Comparison of ENCODE assay signal across 1 cellular context in genomic region chr16:88624977-88625576, GRCh38.
A peak's percentile ranks its signal among the peaks of the same experiment; 100 is the strongest.
TF ChIP-seq lines count a peak whose summit lies in the region.

No MANE protein-coding gene starts in this region.

TF ChIP-seq in GM12878, 131 proteins besides CTCF, POLR2A, EP300 and RAD21:
- TF ChIP-seq SPI1 (IDR thresholded peaks at IDR 0.05; ENCODE audit: borderline replicate concordance, insufficient read depth, low read depth, low read length), result no peak
- TF ChIP-seq GATAD2B (conservative IDR thresholded peaks at IDR 0.05; ENCODE audit: low read depth), result no peak
- TF ChIP-seq RUNX3 (IDR thresholded peaks at IDR 0.05; ENCODE audit: low read length), result 0 out of 2 replicates have a peak, but pooled peaks have one; percentile 27
